In the genomic region with DNA sequence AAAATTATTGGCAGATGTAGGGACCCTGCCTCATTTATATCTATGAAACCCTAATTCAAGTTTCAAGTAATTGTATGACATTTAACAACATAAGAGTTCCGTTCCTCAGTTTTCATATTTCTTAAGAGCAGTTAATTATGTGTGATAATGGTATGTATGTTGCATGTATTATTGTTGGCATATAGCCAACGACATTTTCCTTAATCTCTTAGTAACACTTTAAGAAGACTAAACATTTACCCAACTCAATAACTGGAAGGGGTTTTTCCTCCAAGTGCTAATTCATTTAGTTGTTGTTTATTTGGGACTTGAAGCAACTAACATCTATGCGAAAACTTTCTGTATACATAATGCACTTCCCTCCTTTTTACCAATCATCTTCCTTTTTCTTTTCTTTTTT, we compare ENCODE assay signal across 2 cellular contexts.
TF ChIP-seq lines count a peak whose summit lies in the region.

No MANE protein-coding gene starts in this region.

TF ChIP-seq in GM23338, 12 proteins besides CTCF, POLR2A, EP300 and RAD21:
- TF ChIP-seq CREB1 (CRISPR knock-in tag; IDR thresholded peaks at IDR 0.05; ENCODE audit: low read depth): no peak
- TF ChIP-seq, protein P1, sequence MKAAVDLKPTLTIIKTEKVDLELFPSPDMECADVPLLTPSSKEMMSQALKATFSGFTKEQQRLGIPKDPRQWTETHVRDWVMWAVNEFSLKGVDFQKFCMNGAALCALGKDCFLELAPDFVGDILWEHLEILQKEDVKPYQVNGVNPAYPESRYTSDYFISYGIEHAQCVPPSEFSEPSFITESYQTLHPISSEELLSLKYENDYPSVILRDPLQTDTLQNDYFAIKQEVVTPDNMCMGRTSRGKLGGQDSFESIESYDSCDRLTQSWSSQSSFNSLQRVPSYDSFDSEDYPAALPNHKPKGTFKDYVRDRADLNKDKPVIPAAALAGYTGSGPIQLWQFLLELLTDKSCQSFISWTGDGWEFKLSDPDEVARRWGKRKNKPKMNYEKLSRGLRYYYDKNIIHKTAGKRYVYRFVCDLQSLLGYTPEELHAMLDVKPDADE (IDR thresholded peaks at IDR 0.05): no peak
- TF ChIP-seq NANOG (IDR thresholded peaks at IDR 0.05; ENCODE audit: borderline replicate concordance): no peak
- TF ChIP-seq ZNF331 (CRISPR knock-in tag; IDR thresholded peaks at IDR 0.05; ENCODE audit: low read depth): no peak
- no peak for TF ChIP-seq ZNF114 (CRISPR knock-in tag; IDR thresholded peaks at IDR 0.05)
- TF ChIP-seq, protein P2, sequence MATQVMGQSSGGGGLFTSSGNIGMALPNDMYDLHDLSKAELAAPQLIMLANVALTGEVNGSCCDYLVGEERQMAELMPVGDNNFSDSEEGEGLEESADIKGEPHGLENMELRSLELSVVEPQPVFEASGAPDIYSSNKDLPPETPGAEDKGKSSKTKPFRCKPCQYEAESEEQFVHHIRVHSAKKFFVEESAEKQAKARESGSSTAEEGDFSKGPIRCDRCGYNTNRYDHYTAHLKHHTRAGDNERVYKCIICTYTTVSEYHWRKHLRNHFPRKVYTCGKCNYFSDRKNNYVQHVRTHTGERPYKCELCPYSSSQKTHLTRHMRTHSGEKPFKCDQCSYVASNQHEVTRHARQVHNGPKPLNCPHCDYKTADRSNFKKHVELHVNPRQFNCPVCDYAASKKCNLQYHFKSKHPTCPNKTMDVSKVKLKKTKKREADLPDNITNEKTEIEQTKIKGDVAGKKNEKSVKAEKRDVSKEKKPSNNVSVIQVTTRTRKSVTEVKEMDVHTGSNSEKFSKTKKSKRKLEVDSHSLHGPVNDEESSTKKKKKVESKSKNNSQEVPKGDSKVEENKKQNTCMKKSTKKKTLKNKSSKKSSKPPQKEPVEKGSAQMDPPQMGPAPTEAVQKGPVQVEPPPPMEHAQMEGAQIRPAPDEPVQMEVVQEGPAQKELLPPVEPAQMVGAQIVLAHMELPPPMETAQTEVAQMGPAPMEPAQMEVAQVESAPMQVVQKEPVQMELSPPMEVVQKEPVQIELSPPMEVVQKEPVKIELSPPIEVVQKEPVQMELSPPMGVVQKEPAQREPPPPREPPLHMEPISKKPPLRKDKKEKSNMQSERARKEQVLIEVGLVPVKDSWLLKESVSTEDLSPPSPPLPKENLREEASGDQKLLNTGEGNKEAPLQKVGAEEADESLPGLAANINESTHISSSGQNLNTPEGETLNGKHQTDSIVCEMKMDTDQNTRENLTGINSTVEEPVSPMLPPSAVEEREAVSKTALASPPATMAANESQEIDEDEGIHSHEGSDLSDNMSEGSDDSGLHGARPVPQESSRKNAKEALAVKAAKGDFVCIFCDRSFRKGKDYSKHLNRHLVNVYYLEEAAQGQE (IDR thresholded peaks at IDR 0.05; ENCODE audit: unreplicated experiment): no peak
- TF ChIP-seq EZH2 (IDR thresholded peaks at IDR 0.05; ENCODE audit: low read depth, unreplicated experiment): no peak
- TF ChIP-seq, protein P3, sequence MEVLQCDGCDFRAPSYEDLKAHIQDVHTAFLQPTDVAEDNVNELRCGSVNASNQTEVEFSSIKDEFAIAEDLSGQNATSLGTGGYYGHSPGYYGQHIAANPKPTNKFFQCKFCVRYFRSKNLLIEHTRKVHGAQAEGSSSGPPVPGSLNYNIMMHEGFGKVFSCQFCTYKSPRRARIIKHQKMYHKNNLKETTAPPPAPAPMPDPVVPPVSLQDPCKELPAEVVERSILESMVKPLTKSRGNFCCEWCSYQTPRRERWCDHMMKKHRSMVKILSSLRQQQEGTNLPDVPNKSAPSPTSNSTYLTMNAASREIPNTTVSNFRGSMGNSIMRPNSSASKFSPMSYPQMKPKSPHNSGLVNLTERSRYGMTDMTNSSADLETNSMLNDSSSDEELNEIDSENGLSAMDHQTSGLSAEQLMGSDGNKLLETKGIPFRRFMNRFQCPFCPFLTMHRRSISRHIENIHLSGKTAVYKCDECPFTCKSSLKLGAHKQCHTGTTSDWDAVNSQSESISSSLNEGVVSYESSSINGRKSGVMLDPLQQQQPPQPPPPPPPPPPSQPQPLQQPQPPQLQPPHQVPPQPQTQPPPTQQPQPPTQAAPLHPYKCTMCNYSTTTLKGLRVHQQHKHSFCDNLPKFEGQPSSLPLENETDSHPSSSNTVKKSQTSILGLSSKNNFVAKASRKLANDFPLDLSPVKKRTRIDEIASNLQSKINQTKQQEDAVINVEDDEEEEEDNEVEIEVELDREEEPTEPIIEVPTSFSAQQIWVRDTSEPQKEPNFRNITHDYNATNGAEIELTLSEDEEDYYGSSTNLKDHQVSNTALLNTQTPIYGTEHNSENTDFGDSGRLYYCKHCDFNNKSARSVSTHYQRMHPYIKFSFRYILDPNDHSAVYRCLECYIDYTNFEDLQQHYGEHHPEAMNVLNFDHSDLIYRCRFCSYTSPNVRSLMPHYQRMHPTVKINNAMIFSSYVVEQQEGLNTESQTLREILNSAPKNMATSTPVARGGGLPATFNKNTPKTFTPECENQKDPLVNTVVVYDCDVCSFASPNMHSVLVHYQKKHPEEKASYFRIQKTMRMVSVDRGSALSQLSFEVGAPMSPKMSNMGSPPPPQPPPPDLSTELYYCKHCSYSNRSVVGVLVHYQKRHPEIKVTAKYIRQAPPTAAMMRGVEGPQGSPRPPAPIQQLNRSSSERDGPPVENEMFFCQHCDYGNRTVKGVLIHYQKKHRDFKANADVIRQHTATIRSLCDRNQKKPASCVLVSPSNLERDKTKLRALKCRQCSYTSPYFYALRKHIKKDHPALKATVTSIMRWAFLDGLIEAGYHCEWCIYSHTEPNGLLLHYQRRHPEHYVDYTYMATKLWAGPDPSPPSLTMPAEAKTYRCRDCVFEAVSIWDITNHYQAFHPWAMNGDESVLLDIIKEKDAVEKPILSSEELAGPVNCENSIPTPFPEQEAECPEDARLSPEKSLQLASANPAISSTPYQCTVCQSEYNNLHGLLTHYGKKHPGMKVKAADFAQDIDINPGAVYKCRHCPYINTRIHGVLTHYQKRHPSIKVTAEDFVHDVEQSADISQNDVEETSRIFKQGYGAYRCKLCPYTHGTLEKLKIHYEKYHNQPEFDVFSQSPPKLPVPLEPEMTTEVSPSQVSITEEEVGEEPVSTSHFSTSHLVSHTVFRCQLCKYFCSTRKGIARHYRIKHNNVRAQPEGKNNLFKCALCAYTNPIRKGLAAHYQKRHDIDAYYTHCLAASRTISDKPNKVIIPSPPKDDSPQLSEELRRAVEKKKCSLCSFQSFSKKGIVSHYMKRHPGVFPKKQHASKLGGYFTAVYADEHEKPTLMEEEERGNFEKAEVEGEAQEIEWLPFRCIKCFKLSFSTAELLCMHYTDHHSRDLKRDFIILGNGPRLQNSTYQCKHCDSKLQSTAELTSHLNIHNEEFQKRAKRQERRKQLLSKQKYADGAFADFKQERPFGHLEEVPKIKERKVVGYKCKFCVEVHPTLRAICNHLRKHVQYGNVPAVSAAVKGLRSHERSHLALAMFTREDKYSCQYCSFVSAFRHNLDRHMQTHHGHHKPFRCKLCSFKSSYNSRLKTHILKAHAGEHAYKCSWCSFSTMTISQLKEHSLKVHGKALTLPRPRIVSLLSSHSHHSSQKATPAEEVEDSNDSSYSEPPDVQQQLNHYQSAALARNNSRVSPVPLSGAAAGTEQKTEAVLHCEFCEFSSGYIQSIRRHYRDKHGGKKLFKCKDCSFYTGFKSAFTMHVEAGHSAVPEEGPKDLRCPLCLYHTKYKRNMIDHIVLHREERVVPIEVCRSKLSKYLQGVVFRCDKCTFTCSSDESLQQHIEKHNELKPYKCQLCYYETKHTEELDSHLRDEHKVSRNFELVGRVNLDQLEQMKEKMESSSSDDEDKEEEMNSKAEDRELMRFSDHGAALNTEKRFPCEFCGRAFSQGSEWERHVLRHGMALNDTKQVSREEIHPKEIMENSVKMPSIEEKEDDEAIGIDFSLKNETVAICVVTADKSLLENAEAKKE (CRISPR knock-in tag; IDR thresholded peaks at IDR 0.05): no peak
- no peak for TF ChIP-seq STAT1 (IDR thresholded peaks at IDR 0.05; ENCODE audit: unreplicated experiment)

TF ChIP-seq in K562, 482 proteins besides CTCF, POLR2A, EP300 and RAD21:
- no peak for TF ChIP-seq CBX8 (IDR thresholded peaks at IDR 0.05; ENCODE audit: borderline replicate concordance, extremely low read depth, low read depth, low read length, poor library complexity, severe bottlenecking)
- TF ChIP-seq NFIC (IDR thresholded peaks at IDR 0.05): peak; percentile 84
